8 cellular contexts compared by ENCODE assay signal in genomic region chrX:96684339-96685204, GRCh38. TPM values are rescaled to one million over a fixed set of nuclear protein-coding genes. Genes with fewer than 3 reads are reported as not detected.
A peak's percentile ranks its signal among the peaks of the same experiment; 100 is the strongest.
DNase-seq lines count a peak whose midpoint lies in the region; ATAC-seq and TF ChIP-seq lines count a peak whose summit lies in the region.

Gene DIAPH2, plus strand, starts transcription at chrX:96684842.

- H3K4me3 ChIP-seq in adrenal gland, result peak within 1 kb of the TSS in 3 of 4 donors; percentile 18 to 68 (median 36)
- peak within 1 kb of the TSS; percentile 48 to 52 for H3K4me3 ChIP-seq in prostate gland
- H3K4me3 ChIP-seq in upper lobe of right lung, result peak within 1 kb of the TSS; percentile 70

- H3K9me3 ChIP-seq in adrenal gland (replicated peaks in 1 of 3) (no peaks in the 10 kb centered on the region), prostate gland (no peaks in the 10 kb centered on the region), upper lobe of right lung (no peaks in the 10 kb centered on the region)

- peak; percentile 64 for DNase-seq in DMS 273 treated with DMSO at 0.1 percent for 48 hours (lab: John Stamatoyannopoulos, UW)
- peak in 73 of 76 experiments; percentile 1 to 75 (median 57) for DNase-seq in HUDEP-2 (lab: John Stamatoyannopoulos, UW; ENCODE audit: unreplicated experiment in 76 of 76)
- peak; percentile 76 for DNase-seq in SKM-1 treated with dmso at 0.1 percent for 144 hours (lab: John Stamatoyannopoulos, UW; ENCODE audit: unreplicated experiment)
- peak; percentile 67 to 87 (median 81) for DNase-seq in adrenal gland
- peak; percentile 82 for DNase-seq in left cardiac atrium
- peak; percentile 37 for DNase-seq in prostate gland (ENCODE audit: low spot score)
- DNase-seq in upper lobe of right lung, result peak; percentile 91

- H3K27ac ChIP-seq in adrenal gland (peak within 1 kb of the TSS in 3 of 5 donors; percentile 51 to 66 (median 64)), prostate gland (peak within 1 kb of the TSS; percentile 61 to 67), upper lobe of right lung (peak within 1 kb of the TSS; percentile 86)

- ATAC-seq in GM21423 (IDR thresholded peaks at IDR 0.05; ENCODE audit: unreplicated experiment), result peak; percentile 86
- ATAC-seq in left cardiac atrium, result peak; percentile 94 to 97
- ATAC-seq in upper lobe of right lung, result peak; percentile 96

- H3K4me1 ChIP-seq in adrenal gland (replicated peaks in 1 of 2) (no peaks in the 10 kb centered on the region), prostate gland (replicated peaks) (no peaks in the 10 kb centered on the region), upper lobe of right lung (no peaks in the 10 kb centered on the region)

- TF ChIP-seq POLR2A in adrenal gland (IDR thresholded peaks at IDR 0.05), result peak in 1 of 2 donors; percentile 34
- TF ChIP-seq POLR2A in prostate gland (IDR thresholded peaks at IDR 0.05), result no peak

- H3K27me3 ChIP-seq in adrenal gland (no peaks in the 10 kb centered on the region), prostate gland (replicated peaks; ENCODE audit: insufficient read depth) (no peaks in the 10 kb centered on the region), upper lobe of right lung (no peaks in the 10 kb centered on the region)

- H3K36me3 ChIP-seq in adrenal gland (replicated peaks in 1 of 2), result no peaks in the 10 kb centered on the region
- H3K36me3 ChIP-seq in prostate gland, result no peaks in the 10 kb centered on the region
- no peaks in the 10 kb centered on the region for H3K36me3 ChIP-seq in upper lobe of right lung

- TF ChIP-seq CTCF in adrenal gland (IDR thresholded peaks at IDR 0.05), result peak in 4 of 6 experiments; percentile 16 to 39 (median 29)
- TF ChIP-seq CTCF in prostate gland (IDR thresholded peaks at IDR 0.05), result peak in 1 of 4 experiments; percentile 18
- TF ChIP-seq CTCF in upper lobe of right lung (IDR thresholded peaks at IDR 0.05), result peak; percentile 30

- intact Hi-C loops in adrenal gland (cut with DNase I) (no loop called here), left cardiac atrium (cut with DNase I) (no loop called here), prostate gland (cut with DNase I) (no loop called here), upper lobe of right lung (cut with DNase I) (no loop called here)

- WGBS in adrenal gland, 4 donors, result 1 to 23% (median 7%) methylated on average over 33 to 57 of the region's 57 CpGs; no CpG with 5 or more reads in 1 of the 4 donors
- WGBS in prostate gland, result 3% methylated on average over 30 of the region's 57 CpGs

RNA-seq across cellular contexts. Expression of gene DIAPH2, which starts in this region (rescaled TPM):
- total RNA-seq in adrenal gland (10 to 100 TPM; 11.2 to 33.3 (median 13.4) TPM), left cardiac atrium (10 to 100 TPM; 13.0 to 13.3 TPM), prostate gland (10 to 100 TPM in 1 of 2 donors, 1 to 10 TPM in 1; 8.1 to 44.8 TPM), upper lobe of right lung (32.9 TPM)
- 1 to 10 TPM; 3.2 to 8.2 (median 5.3) TPM for polyA plus RNA-seq in adrenal gland

Comparison
In these comparisons a context has a peak if more than half of its experiments do, and no peak if none do; other contexts are left out.
1. Peak in every context shown above with its lines: DNase-seq, ATAC-seq, H3K4me3 ChIP-seq and H3K27ac ChIP-seq.
2. DNase-seq: peak in every context shown above with its lines; median percentile 91 in upper lobe of right lung; 82 in left cardiac atrium; 81 in adrenal gland; 76 in SKM-1 treated with dmso at 0.1 percent for 144 hours; 64 in DMS 273 treated with DMSO at 0.1 percent for 48 hours; 57 in HUDEP-2; 37 in prostate gland.